Comparison of ENCODE assay signal across 32 cellular contexts in the genomic region with DNA sequence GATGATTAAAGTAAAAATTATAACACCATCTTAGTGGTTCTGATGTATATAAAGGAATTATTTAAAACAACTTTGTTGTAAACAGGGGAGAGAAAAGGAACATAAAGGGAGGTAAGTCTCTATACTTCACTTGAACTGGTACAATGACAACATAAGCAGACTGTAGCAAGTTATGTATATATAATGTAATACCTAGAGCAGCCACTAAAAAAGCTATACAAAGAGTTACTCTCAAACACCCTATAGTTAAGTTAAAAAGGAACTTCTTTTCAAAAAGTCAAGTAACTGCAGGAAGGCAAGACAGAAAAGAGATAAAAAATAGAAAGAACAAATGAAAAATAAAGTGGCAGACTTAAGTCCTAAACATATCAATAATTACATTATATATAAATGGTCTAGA.
"Had no signal": no experiment of that assay in that cellular context is flagged by ENCODE, and none has a peak within 500 bp of the region (broad histone marks: within the 10 kb centered on the region; RNA-seq: fewer than 3 reads in every experiment).

No MANE protein-coding gene starts in this region.

- H3K4me1 ChIP-seq: ascending aorta, gastroesophageal sphincter, left ventricle myocardium inferior, pancreas, prostate gland, sigmoid colon, stomach, thyroid gland, upper lobe of right lung had no signal

- H3K79me2 ChIP-seq: hepatocyte had no signal

- H3K9me3 ChIP-seq: pancreas, prostate gland, thyroid gland had no signal

- H2AFZ ChIP-seq: hepatocyte had no signal

- H3K36me3 ChIP-seq: ascending aorta, cardiac muscle cell, gastroesophageal sphincter, left ventricle myocardium inferior, pancreas, prostate gland, sigmoid colon, stomach, thyroid gland, upper lobe of right lung had no signal

- FAIRE-seq: pancreas had no signal

- H3K27ac ChIP-seq: ascending aorta, cardiac muscle cell, coronary artery, dorsolateral prefrontal cortex, gastroesophageal sphincter, hepatocyte, left ventricle myocardium inferior, pancreas, prostate gland, sigmoid colon, stomach, thyroid gland, upper lobe of right lung had no signal

- H3K4me3 ChIP-seq: ascending aorta, cardiac muscle cell, coronary artery, dorsolateral prefrontal cortex, gastroesophageal sphincter, hepatocyte, left ventricle myocardium inferior, pancreas, prostate gland, sigmoid colon, smooth muscle cell, stomach, thyroid gland, upper lobe of right lung had no signal

- H3K4me2 ChIP-seq: hepatocyte, smooth muscle cell had no signal

- ATAC-seq: gastroesophageal sphincter; pancreas; stimulated activated naive B cell treated with anti-CD40 and anti-IgM and Interleukin-4, amounts not matched to agents 10 μg/mL and 1 μg/mL and 100 μg/mL, for 72 hours; upper lobe of right lung had no signal

- H3K27me3 ChIP-seq: ascending aorta, cardiac muscle cell, dorsolateral prefrontal cortex, gastroesophageal sphincter, hepatocyte, pancreas, sigmoid colon, stomach, thyroid gland, upper lobe of right lung had no signal

- DNase-seq: activated CD4-positive, alpha-beta memory T cell treated with anti-CD3 and anti-CD28 coated beads for 36 hours; activated CD4-positive, alpha-beta T cell treated with anti-CD3 and anti-CD28 coated beads, Interleukin-2, amount 10 ng/mL, durations not matched to agents 24 days and 14 days; activated CD4-positive, CD25-positive, alpha-beta regulatory T cell treated with anti-CD3 and anti-CD28 coated beads, Interleukin-2, amount 50 U/mL, for 72 hours; activated CD8-positive, alpha-beta memory T cell treated with anti-CD3 and anti-CD28 coated beads, Interleukin-2, amount 50 U/mL, for 4 hours; activated gamma-delta T cell; activated naive CD4-positive, alpha-beta T cell treated with anti-CD3 and anti-CD28 coated beads, Interleukin-2, amount 10 ng/mL, durations not matched to agents 7 days and 5 days; activated naive CD8-positive, alpha-beta T cell treated with anti-CD3 and anti-CD28 coated beads, Interleukin-2, amount 10 ng/mL, durations not matched to agents 7 days and 5 days; activated T-cell treated with anti-CD3 and anti-CD28 coated beads, Interleukin-2, amount 50 U/mL, for 1 hour; cerebellar nuclear complex; dorsolateral prefrontal cortex; effector memory CD4-positive, alpha-beta T cell; erythroblast; islet precursor cell; left ventricle myocardium inferior; naive B cell; nucleus accumbens; pancreas; retina; sigmoid colon; stimulated activated CD4-positive, alpha-beta T cell treated with anti-CD3 and anti-CD28 coated beads, Interleukin-1b, Interleukin-23, amount 100 ng/mL, for 48 hours; stimulated activated naive B cell treated with anti-CD40 and anti-IgM and Interleukin-4, amounts not matched to agents 10 μg/mL and 1 μg/mL and 100 μg/mL, for 72 hours; stomach; T1000; thyroid gland; upper lobe of right lung had no signal
